In the genomic region with DNA sequence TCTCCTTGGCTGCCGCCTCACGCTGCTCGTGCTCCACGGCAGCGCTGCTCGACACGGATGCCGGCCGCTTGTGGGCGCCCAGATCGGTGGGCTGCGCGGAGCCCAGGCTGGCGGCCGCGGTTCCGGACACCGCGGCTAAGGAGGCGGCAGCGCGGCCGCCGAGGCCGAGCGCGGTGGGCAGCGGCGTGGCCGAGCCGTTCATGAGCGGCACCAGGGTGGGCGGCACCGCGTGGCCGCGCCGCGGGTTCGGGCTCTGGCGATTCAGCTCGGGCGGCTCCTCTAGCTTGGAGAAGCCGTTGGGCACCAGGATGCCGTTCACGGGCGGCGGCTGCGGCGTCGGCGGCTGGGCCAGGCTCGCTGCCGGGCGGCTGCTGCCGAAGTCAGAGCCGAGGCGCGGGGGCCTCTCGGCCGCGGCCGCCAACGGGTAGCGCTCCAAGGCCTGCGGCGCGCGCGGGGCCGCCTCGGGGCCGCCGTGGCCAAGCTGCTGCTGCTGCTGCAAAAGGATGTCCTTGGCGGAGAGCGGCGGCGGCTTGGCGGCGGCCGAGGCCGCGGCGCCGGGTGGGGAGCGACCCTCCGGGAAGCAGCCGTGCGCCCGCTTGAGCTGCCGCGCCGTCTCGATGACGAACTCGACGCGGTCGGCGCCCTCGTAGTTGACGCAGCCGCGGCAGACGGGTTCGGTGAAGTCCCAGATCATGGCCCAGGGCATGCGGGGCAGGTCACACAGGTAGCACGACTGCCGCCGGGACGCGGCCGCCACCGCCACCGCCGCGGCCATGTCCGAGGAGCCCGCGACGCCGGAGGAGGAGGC, we compare ENCODE assay signal across 8 cellular contexts. TPM values are rescaled to one million over a fixed set of nuclear protein-coding genes. Genes with fewer than 3 reads are reported as not detected.
DNase-seq lines count a peak whose midpoint lies in the region; ATAC-seq, FAIRE-seq and TF ChIP-seq lines count a peak whose summit lies in the region.

No MANE protein-coding gene starts in this region.

- H3K27ac Mint-ChIP-seq in activated CD4-positive, alpha-beta T cell treated with anti-CD3 and anti-CD28 coated beads for 36 hours = peak overlapping the region; percentile 82
- peak overlapping the region; percentile 97 for H3K27ac Mint-ChIP-seq in stimulated activated effector memory CD8-positive, alpha-beta T cell treated with anti-CD3 and anti-CD28 coated beads, Interleukin-12 subunit alpha, Interleukin-12 subunit beta, amount 100 ng/mL, for 72 hours

- H3K9ac ChIP-seq in mesendoderm (ENCODE audit: low read length) = peak overlapping the region; percentile 90

- whole genome bisulfite sequencing in mesendoderm (ENCODE audit: extremely low coverage, insufficient coverage, low lambda C conversion rate) = no CpG with 5 or more reads among the region's 122 CpGs

- H3K4ac ChIP-seq in mesendoderm (ENCODE audit: low read depth, low read length) = peak overlapping the region; percentile 99

- intact Hi-C loops in activated CD4-positive, alpha-beta T cell treated with anti-CD3 and anti-CD28 coated beads for 36 hours (cut with DNase I, micrococcal nuclease) = loop anchor here in 1 of 2 experiments (1.0 to 5.0 kb wide), 4 partner anchors 292 to 1258 kb away; a partner anchor contains a TSS

- no peak overlapping the region for H2BK15ac ChIP-seq in mesendoderm (replicated peaks; ENCODE audit: low read depth)

- peaks cover 8% of the 10 kb centered on the region for H3K4me1 ChIP-seq in mesendoderm (ENCODE audit: control insufficient read depth, low read depth, low read length)

- ATAC-seq in activated CD4-positive, alpha-beta T cell treated with anti-CD3 and anti-CD28 coated beads for 36 hours = no peak
- ATAC-seq in stimulated activated effector memory CD8-positive, alpha-beta T cell treated with anti-CD3 and anti-CD28 coated beads, Interleukin-12 subunit alpha, Interleukin-12 subunit beta, amount 100 ng/mL, for 72 hours = peak; percentile 9
- ATAC-seq in GM18867 (IDR thresholded peaks at IDR 0.05; ENCODE audit: unreplicated experiment) = no peak

- peak overlapping the region; percentile 96 for H3K4me3 ChIP-seq in coronary artery
- peak overlapping the region; percentile 64 for H3K4me3 ChIP-seq in mesendoderm (ENCODE audit: low read length)

- peak overlapping the region; percentile 97 for H3K4me3 Mint-ChIP-seq in activated CD4-positive, alpha-beta T cell treated with anti-CD3 and anti-CD28 coated beads for 36 hours
- peak overlapping the region; percentile 95 for H3K4me3 Mint-ChIP-seq in stimulated activated effector memory CD8-positive, alpha-beta T cell treated with anti-CD3 and anti-CD28 coated beads, Interleukin-12 subunit alpha, Interleukin-12 subunit beta, amount 100 ng/mL, for 72 hours

- H4K8ac ChIP-seq in mesendoderm (ENCODE audit: low read depth, low read length) = no peak overlapping the region

- no peak overlapping the region for H2AK5ac ChIP-seq in mesendoderm (ENCODE audit: low read length)

- H2BK5ac ChIP-seq in mesendoderm (ENCODE audit: low read length) = peak overlapping the region; percentile 20

- no peak overlapping the region for H4K5ac ChIP-seq in mesendoderm (ENCODE audit: low read length)

- peak overlapping the region; percentile 96 to 100 for H3K27ac ChIP-seq in coronary artery
- peak overlapping the region; percentile 57 for H3K27ac ChIP-seq in mesendoderm (ENCODE audit: low read depth, low read length)

- peaks cover 46% of the 10 kb centered on the region for H3K79me2 ChIP-seq in mesendoderm (ENCODE audit: control insufficient read depth, insufficient read depth, low read length)

- peaks cover 40% of the 10 kb centered on the region for H3K36me3 Mint-ChIP-seq in activated CD4-positive, alpha-beta T cell treated with anti-CD3 and anti-CD28 coated beads for 36 hours (ENCODE audit: low read depth)
- peaks cover 74% of the 10 kb centered on the region for H3K36me3 Mint-ChIP-seq in stimulated activated effector memory CD8-positive, alpha-beta T cell treated with anti-CD3 and anti-CD28 coated beads, Interleukin-12 subunit alpha, Interleukin-12 subunit beta, amount 100 ng/mL, for 72 hours

- peak overlapping the region; percentile 100 for H3K18ac ChIP-seq in mesendoderm (ENCODE audit: low read length)

- no peaks in the 10 kb centered on the region for H3K27me3 ChIP-seq in mesendoderm (ENCODE audit: insufficient read depth, low read length, poor library complexity)

- H2BK120ac ChIP-seq in mesendoderm (ENCODE audit: low read depth, low read length) = peak overlapping the region; percentile 63

- FAIRE-seq in HTR-8/SVneo (lab: Jason Lieb, UNC) = no peak

- peaks cover 33% of the 10 kb centered on the region for H3K4me1 Mint-ChIP-seq in activated CD4-positive, alpha-beta T cell treated with anti-CD3 and anti-CD28 coated beads for 36 hours
- peaks cover 61% of the 10 kb centered on the region for H3K4me1 Mint-ChIP-seq in stimulated activated effector memory CD8-positive, alpha-beta T cell treated with anti-CD3 and anti-CD28 coated beads, Interleukin-12 subunit alpha, Interleukin-12 subunit beta, amount 100 ng/mL, for 72 hours

- H3K56ac ChIP-seq in mesendoderm (ENCODE audit: low read length) = peak overlapping the region; percentile 96

- H3K36me3 ChIP-seq in mesendoderm (ENCODE audit: control insufficient read depth, insufficient read depth, low read length) = peaks cover 4% of the 10 kb centered on the region

- POLR2A ChIA-PET in activated CD4-positive, alpha-beta T cell treated with anti-CD3 and anti-CD28 coated beads for 36 hours (lab: Charles Lee) = interaction anchor here (0.6 kb wide), 2 partner anchors 123 to 200 kb away, joined by 3 to 4 read pairs; no protein-coding TSS in a partner anchor

- H3K27me3 Mint-ChIP-seq in activated CD4-positive, alpha-beta T cell treated with anti-CD3 and anti-CD28 coated beads for 36 hours = no peaks in the 10 kb centered on the region

- H3K9me3 Mint-ChIP-seq in activated CD4-positive, alpha-beta T cell treated with anti-CD3 and anti-CD28 coated beads for 36 hours (ENCODE audit: low read depth) = no peaks in the 10 kb centered on the region
- H3K9me3 Mint-ChIP-seq in stimulated activated effector memory CD8-positive, alpha-beta T cell treated with anti-CD3 and anti-CD28 coated beads, Interleukin-12 subunit alpha, Interleukin-12 subunit beta, amount 100 ng/mL, for 72 hours = no peaks in the 10 kb centered on the region

- CTCF ChIA-PET in activated CD4-positive, alpha-beta T cell treated with anti-CD3 and anti-CD28 coated beads for 36 hours (lab: Charles Lee) = interaction anchor here (0.8 kb wide), 1 partner anchor 475 kb away, joined by 3 read pairs; no protein-coding TSS in a partner anchor

- H3K23ac ChIP-seq in mesendoderm (ENCODE audit: low read length) = no peak overlapping the region

- TF ChIP-seq CTCF in coronary artery (IDR thresholded peaks at IDR 0.05) = no peak

- peaks cover 7% of the 10 kb centered on the region for H3K79me1 ChIP-seq in mesendoderm (ENCODE audit: low read length)

- DNase-seq in CD1c-positive myeloid dendritic cell (ENCODE audit: extremely low spot score) (peak; percentile 70), HT1080 (ENCODE audit: low read depth) (peak; percentile 40), coronary artery (ENCODE audit: low spot score) (peak; percentile 77), mesendoderm (peak; percentile 76), HTR-8/SVneo (ENCODE audit: insufficient read length, low spot score) (no peak)
- DNase-seq in activated CD4-positive, alpha-beta T cell treated with anti-CD3 and anti-CD28 coated beads for 36 hours = peak; percentile 88
- peak; percentile 56 to 81 for DNase-seq in stimulated activated effector memory CD8-positive, alpha-beta T cell treated with anti-CD3 and anti-CD28 coated beads, Interleukin-12 subunit alpha, Interleukin-12 subunit beta, amount 100 ng/mL, for 72 hours (ENCODE audit: low spot score in 2 of 2)

- H3K4me2 ChIP-seq in mesendoderm (ENCODE audit: low read length) = peak overlapping the region; percentile 65

RNA-seq across cellular contexts. Expression of a gene that starts 1.1 kb away (rescaled TPM):
- 47.8 and 69.6 TPM in 2 replicates for total RNA-seq in HT1080 (2014; rRNA removed; shearing (Covaris generic))
- polyA plus RNA-seq in HT1080 (2015; cell fraction: cytosol; rRNA removed) = 68.2 and 68.8 TPM in 2 replicates
- 90.5 and 110 TPM in 2 replicates for polyA plus RNA-seq in HT1080 (2015; cell fraction: nucleus; rRNA removed)
- 100 to 1,000 TPM; 132 to 200 TPM for total RNA-seq in activated CD4-positive, alpha-beta T cell treated with anti-CD3 and anti-CD28 coated beads for 36 hours
- polyA plus RNA-seq in mesendoderm (2013, experiment 1 of 2) = 26.4 TPM
- polyA plus RNA-seq in mesendoderm (2013, experiment 2 of 2) = 26.7 TPM
